18 cellular contexts compared by ENCODE assay signal in genomic region chr7:127824682-127825081, GRCh38.
"Had no signal": no experiment of that assay in that cellular context is flagged by ENCODE, and none has a peak within 500 bp of the region (broad histone marks: within the 10 kb centered on the region; RNA-seq: fewer than 3 reads in every experiment).

No MANE protein-coding gene starts in this region.

- H3K9me3 ChIP-seq: gastroesophageal sphincter, heart left ventricle, left ventricle myocardium inferior, tibial nerve had no signal

- H3K9me3 Mint-ChIP-seq: activated CD4-positive, alpha-beta T cell treated with anti-CD3 and anti-CD28 coated beads, Interleukin-2, amount 10 ng/mL, durations not matched to agents 24 days and 14 days; activated CD8-positive, alpha-beta T cell treated with anti-CD3 and anti-CD28 coated beads for 36 hours; activated naive CD8-positive, alpha-beta T cell treated with anti-CD3 and anti-CD28 coated beads, Interleukin-2, amount 10 ng/mL, durations not matched to agents 7 days and 5 days; activated T-helper 17 cell treated with anti-CD3 and anti-CD28 coated beads, Interleukin-2, amount 50 U/mL, for 72 hours; effector memory CD8-positive, alpha-beta T cell; naive thymus-derived CD4-positive, alpha-beta T cell; neural progenitor cell; stimulated activated naive CD8-positive, alpha-beta T cell treated with anti-CD3 and anti-CD28 coated beads, Interleukin-15, Interleukin-2, amounts not matched to agents 100 ng/mL and 50 ng/mL, for 24 hours had no signal

- H3K4me1 ChIP-seq: gastroesophageal sphincter had no signal

- ATAC-seq: activated CD8-positive, alpha-beta T cell treated with anti-CD3 and anti-CD28 coated beads for 36 hours; activated T-helper 17 cell treated with anti-CD3 and anti-CD28 coated beads, Interleukin-2, amount 50 U/mL, for 72 hours; effector memory CD8-positive, alpha-beta T cell; gastroesophageal sphincter; heart left ventricle; naive thymus-derived CD4-positive, alpha-beta T cell had no signal

- H3K27me3 ChIP-seq: gastroesophageal sphincter, heart left ventricle, neural progenitor cell, tibial nerve had no signal

- H3K4me2 ChIP-seq: neural progenitor cell had no signal

- H3K4me3 Mint-ChIP-seq: activated CD4-positive, alpha-beta T cell treated with anti-CD3 and anti-CD28 coated beads, Interleukin-2, amount 10 ng/mL, durations not matched to agents 24 days and 14 days; activated CD8-positive, alpha-beta T cell treated with anti-CD3 and anti-CD28 coated beads for 36 hours; activated naive CD8-positive, alpha-beta T cell treated with anti-CD3 and anti-CD28 coated beads, Interleukin-2, amount 10 ng/mL, durations not matched to agents 7 days and 5 days; activated T-helper 17 cell treated with anti-CD3 and anti-CD28 coated beads, Interleukin-2, amount 50 U/mL, for 72 hours; effector memory CD8-positive, alpha-beta T cell; naive thymus-derived CD4-positive, alpha-beta T cell; neural progenitor cell; stimulated activated naive CD8-positive, alpha-beta T cell treated with anti-CD3 and anti-CD28 coated beads, Interleukin-15, Interleukin-2, amounts not matched to agents 100 ng/mL and 50 ng/mL, for 24 hours had no signal

- H3K27me3 Mint-ChIP-seq: activated CD4-positive, alpha-beta T cell treated with anti-CD3 and anti-CD28 coated beads, Interleukin-2, amount 10 ng/mL, durations not matched to agents 24 days and 14 days; activated CD8-positive, alpha-beta T cell treated with anti-CD3 and anti-CD28 coated beads for 36 hours; activated naive CD8-positive, alpha-beta T cell treated with anti-CD3 and anti-CD28 coated beads, Interleukin-2, amount 10 ng/mL, durations not matched to agents 7 days and 5 days; activated T-helper 17 cell treated with anti-CD3 and anti-CD28 coated beads, Interleukin-2, amount 50 U/mL, for 72 hours; effector memory CD8-positive, alpha-beta T cell; naive thymus-derived CD4-positive, alpha-beta T cell; progenitor cell of endocrine pancreas; stimulated activated naive CD8-positive, alpha-beta T cell treated with anti-CD3 and anti-CD28 coated beads, Interleukin-15, Interleukin-2, amounts not matched to agents 100 ng/mL and 50 ng/mL, for 24 hours had no signal

- DNase-seq: activated CD4-positive, alpha-beta T cell treated with anti-CD3 and anti-CD28 coated beads, Interleukin-2, amount 10 ng/mL, durations not matched to agents 24 days and 14 days; activated CD4-positive, CD25-positive, alpha-beta regulatory T cell; activated CD8-positive, alpha-beta T cell treated with anti-CD3 and anti-CD28 coated beads for 36 hours; activated naive CD4-positive, alpha-beta T cell treated with Interleukin-2 at 50 U/mL for 16 hours; activated naive CD8-positive, alpha-beta T cell treated with anti-CD3 and anti-CD28 coated beads, Interleukin-2, amount 10 ng/mL, durations not matched to agents 7 days and 5 days; activated T-cell treated with anti-CD3 and anti-CD28 coated beads, Interleukin-2, amount 50 U/mL, for 1 hour; effector memory CD8-positive, alpha-beta T cell; heart left ventricle; left ventricle myocardium inferior; naive thymus-derived CD4-positive, alpha-beta T cell; stimulated activated CD4-positive, alpha-beta T cell treated with anti-CD3 and anti-CD28 coated beads, Interleukin-2, amount 100 ng/mL, for 24 hours had no signal

- H3K4me3 ChIP-seq: gastroesophageal sphincter, heart left ventricle, left ventricle myocardium inferior, neural progenitor cell, tibial nerve had no signal

- FAIRE-seq: urothelium cell line had no signal

- H3K27ac ChIP-seq: gastroesophageal sphincter, heart left ventricle, left ventricle myocardium inferior, neural progenitor cell, tibial nerve had no signal

- H3K27ac Mint-ChIP-seq: activated CD4-positive, alpha-beta T cell treated with anti-CD3 and anti-CD28 coated beads, Interleukin-2, amount 10 ng/mL, durations not matched to agents 24 days and 14 days; activated CD8-positive, alpha-beta T cell treated with anti-CD3 and anti-CD28 coated beads for 36 hours; activated naive CD8-positive, alpha-beta T cell treated with anti-CD3 and anti-CD28 coated beads, Interleukin-2, amount 10 ng/mL, durations not matched to agents 7 days and 5 days; activated T-helper 17 cell treated with anti-CD3 and anti-CD28 coated beads, Interleukin-2, amount 50 U/mL, for 72 hours; neural progenitor cell; progenitor cell of endocrine pancreas; stimulated activated naive CD8-positive, alpha-beta T cell treated with anti-CD3 and anti-CD28 coated beads, Interleukin-15, Interleukin-2, amounts not matched to agents 100 ng/mL and 50 ng/mL, for 24 hours had no signal

- H2AFZ ChIP-seq: neural progenitor cell had no signal

- H3K36me3 Mint-ChIP-seq: neural progenitor cell had no signal

- H3K9ac ChIP-seq: neural progenitor cell had no signal

- H3K36me3 ChIP-seq: gastroesophageal sphincter, heart left ventricle, left ventricle myocardium inferior, neural progenitor cell, tibial nerve had no signal
